In the genomic region with DNA sequence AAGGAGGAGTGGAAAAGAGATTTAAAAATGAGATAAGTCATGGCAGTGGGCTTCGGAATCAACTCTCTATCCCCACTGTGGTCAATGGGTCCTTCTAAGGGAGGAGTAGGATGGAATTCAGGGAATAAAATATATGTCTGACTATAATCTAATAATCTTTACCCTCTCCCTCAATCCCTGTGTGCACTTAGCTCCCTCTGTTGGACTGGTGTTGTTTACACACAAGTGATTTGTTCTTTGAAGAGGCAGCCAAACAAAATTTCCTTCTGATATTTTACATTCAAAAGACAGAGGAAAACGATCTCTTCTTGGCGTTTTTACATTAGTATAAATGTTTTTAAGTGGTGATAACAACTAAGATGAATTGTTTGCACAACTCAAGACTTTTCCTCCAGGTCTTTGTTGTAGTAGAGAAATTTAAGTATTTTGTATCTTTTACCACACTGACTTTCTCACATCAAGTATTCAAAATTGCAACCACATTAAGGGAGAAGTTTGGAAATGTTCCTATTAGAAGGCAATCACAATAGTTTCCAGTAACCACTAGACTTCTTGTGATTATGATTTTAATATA, we compare ENCODE assay signal across 8 cellular contexts.
DNase-seq lines count a peak whose midpoint lies in the region; ATAC-seq, FAIRE-seq and TF ChIP-seq lines count a peak whose summit lies in the region.

No MANE protein-coding gene starts in this region.

- no peak overlapping the region for H3K4me2 ChIP-seq in DOHH2 (ENCODE audit: low read length)
- H3K4me2 ChIP-seq in astrocyte (ENCODE audit: low read length): no peak overlapping the region

- H3K9ac ChIP-seq in astrocyte (ENCODE audit: low read length): no peak overlapping the region

- H3K36me3 ChIP-seq in DOHH2 (ENCODE audit: control insufficient read depth, low read length): no peaks in the 10 kb centered on the region
- H3K36me3 ChIP-seq in astrocyte (ENCODE audit: insufficient read depth, low read length): no peaks in the 10 kb centered on the region
- H3K36me3 ChIP-seq in lower lobe of right lung: no peaks in the 10 kb centered on the region
- H3K36me3 ChIP-seq in naive thymus-derived CD4-positive, alpha-beta T cell (ENCODE audit: control insufficient read depth in 2 of 3, insufficient read depth in 3 of 3, low read length in 3 of 3): no peaks in the 10 kb centered on the region

- no peak overlapping the region for H3K4me3 ChIP-seq in DOHH2 (ENCODE audit: low read length)
- H3K4me3 ChIP-seq in astrocyte (ENCODE audit: insufficient read depth, low read depth, low read length): no peak overlapping the region
- no peak overlapping the region for H3K4me3 ChIP-seq in lower lobe of right lung
- no peak overlapping the region for H3K4me3 ChIP-seq in naive thymus-derived CD4-positive, alpha-beta T cell (ENCODE audit: low read length)

- H3K4me3 Mint-ChIP-seq in astrocyte (ENCODE audit: unreplicated experiment): no peak overlapping the region
- H3K4me3 Mint-ChIP-seq in naive thymus-derived CD4-positive, alpha-beta T cell: no peak overlapping the region

- H4K20me1 ChIP-seq in DOHH2 (ENCODE audit: control insufficient read depth, insufficient read depth, low read depth, low read length) (no peaks in the 10 kb centered on the region), astrocyte (ENCODE audit: insufficient read depth, low read length) (no peaks in the 10 kb centered on the region)

- H3K27me3 Mint-ChIP-seq in astrocyte (ENCODE audit: low read depth, unreplicated experiment): no peaks in the 10 kb centered on the region
- no peaks in the 10 kb centered on the region for H3K27me3 Mint-ChIP-seq in naive thymus-derived CD4-positive, alpha-beta T cell

- peak; percentile 41 for TF ChIP-seq CTCF in DOHH2 (IDR thresholded peaks at IDR 0.05; ENCODE audit: low read depth, low read length, poor library complexity, severe bottlenecking)
- peak; percentile 43 for TF ChIP-seq CTCF in astrocyte (IDR thresholded peaks at IDR 0.05; ENCODE audit: insufficient read depth, low read depth, low read length)
- peak; percentile 32 for TF ChIP-seq CTCF in lower lobe of right lung (IDR thresholded peaks at IDR 0.05)

- peaks cover 6% of the 10 kb centered on the region for H3K9me3 Mint-ChIP-seq in astrocyte (ENCODE audit: unreplicated experiment)
- H3K9me3 Mint-ChIP-seq in naive thymus-derived CD4-positive, alpha-beta T cell: peaks cover 0 to 15% (median 7%) of the 10 kb centered on the region in 11 donors

- H3K27ac ChIP-seq in DOHH2 (ENCODE audit: low read depth, low read length): no peak overlapping the region
- H3K27ac ChIP-seq in astrocyte (ENCODE audit: low read depth, low read length): no peak overlapping the region
- H3K27ac ChIP-seq in lower lobe of right lung: no peak overlapping the region
- no peak overlapping the region for H3K27ac ChIP-seq in naive thymus-derived CD4-positive, alpha-beta T cell (ENCODE audit: low read depth, low read length)

- ATAC-seq in lower lobe of right lung: no peak
- ATAC-seq in naive thymus-derived CD4-positive, alpha-beta T cell: no peak

- H3K27ac Mint-ChIP-seq in astrocyte (ENCODE audit: unreplicated experiment): no peak overlapping the region
- H3K27ac Mint-ChIP-seq in naive thymus-derived CD4-positive, alpha-beta T cell: no peak overlapping the region

- H3K36me3 Mint-ChIP-seq in astrocyte (ENCODE audit: low read depth, unreplicated experiment): no peaks in the 10 kb centered on the region
- no peaks in the 10 kb centered on the region for H3K36me3 Mint-ChIP-seq in naive thymus-derived CD4-positive, alpha-beta T cell

- H3K79me2 ChIP-seq in DOHH2 (ENCODE audit: control insufficient read depth, low read length) (no peaks in the 10 kb centered on the region), astrocyte (ENCODE audit: insufficient read depth, low read length) (no peaks in the 10 kb centered on the region)

- peaks cover 19% of the 10 kb centered on the region for H3K4me1 Mint-ChIP-seq in astrocyte (ENCODE audit: low read depth, unreplicated experiment)
- no peaks in the 10 kb centered on the region for H3K4me1 Mint-ChIP-seq in naive thymus-derived CD4-positive, alpha-beta T cell

- H3K4me1 ChIP-seq in DOHH2 (ENCODE audit: control insufficient read depth, low read length): no peaks in the 10 kb centered on the region
- peaks cover 3% of the 10 kb centered on the region for H3K4me1 ChIP-seq in astrocyte (ENCODE audit: insufficient read depth, low read length)
- H3K4me1 ChIP-seq in lower lobe of right lung: no peaks in the 10 kb centered on the region
- no peaks in the 10 kb centered on the region for H3K4me1 ChIP-seq in naive thymus-derived CD4-positive, alpha-beta T cell (ENCODE audit: control insufficient read depth in 2 of 2, insufficient read depth in 2 of 2, low read length in 2 of 2)

- H3K9me3 ChIP-seq in DOHH2 (ENCODE audit: control insufficient read depth, insufficient read depth, low read length) (peaks cover 3% of the 10 kb centered on the region; the same call in 1 of the 2 replicates), astrocyte (ENCODE audit: insufficient read depth, low read depth, low read length) (peaks cover 3% of the 10 kb centered on the region), lower lobe of right lung (no peaks in the 10 kb centered on the region)
- peaks cover 0 to 7% (median 0%) of the 10 kb centered on the region in 3 experiments for H3K9me3 ChIP-seq in naive thymus-derived CD4-positive, alpha-beta T cell (ENCODE audit: control insufficient read depth in 2 of 3, low read length in 3 of 3)

- DNase-seq in Kasumi-1 (lab: John Stamatoyannopoulos, UW): peak; percentile 54 to 67
- DNase-seq in astrocyte (ENCODE audit: low read depth): peak; percentile 23
- DNase-seq in lower lobe of right lung: no peak
- DNase-seq in NCI-H1930 (lab: John Stamatoyannopoulos, UW): no peak
- no peak for DNase-seq in activated gamma-delta T cell (lab: John Stamatoyannopoulos, UW)
- no peak for DNase-seq in GM19238 (ENCODE audit: insufficient read length, low spot score)
- no peak for DNase-seq in naive thymus-derived CD4-positive, alpha-beta T cell

- no peak for FAIRE-seq in astrocyte (lab: Jason Lieb, UNC)

- intact Hi-C loops in lower lobe of right lung (cut with DNase I): no loop called here
- intact Hi-C loops in naive thymus-derived CD4-positive, alpha-beta T cell (cut with micrococcal nuclease): loop anchor here in 1 of 2 donors (1.0 kb wide), 1 partner anchor 661 kb away; no protein-coding TSS in a partner anchor

- H3K27me3 ChIP-seq in DOHH2 (ENCODE audit: control insufficient read depth, low read length) (no peaks in the 10 kb centered on the region), astrocyte (ENCODE audit: insufficient read depth, low read length) (no peaks in the 10 kb centered on the region), lower lobe of right lung (ENCODE audit: low read depth) (no peaks in the 10 kb centered on the region)
- H3K27me3 ChIP-seq in naive thymus-derived CD4-positive, alpha-beta T cell (ENCODE audit: control insufficient read depth in 2 of 2, insufficient read depth in 2 of 2, low read length in 2 of 2): no peaks in the 10 kb centered on the region

- CTCF ChIA-PET in naive thymus-derived CD4-positive, alpha-beta T cell (lab: Charles Lee): no interaction called here

- no peaks in the 10 kb centered on the region for H3K9me2 ChIP-seq in DOHH2 (replicated peaks; ENCODE audit: control insufficient read depth, low read length)

- H3F3A ChIP-seq in DOHH2 (ENCODE audit: control insufficient read depth, insufficient read depth): no peaks in the 10 kb centered on the region

- H2AFZ ChIP-seq in astrocyte (ENCODE audit: low read depth, low read length): no peak overlapping the region

- POLR2A ChIA-PET in naive thymus-derived CD4-positive, alpha-beta T cell (lab: Charles Lee): no interaction called here

Comparison
In these comparisons a context has a peak if more than half of its experiments do, and no peak if none do; other contexts are left out.
1. DNase-seq: peak in Kasumi-1 (2 of 2) and astrocyte (single experiment); none in lower lobe of right lung (single experiment), NCI-H1930 (0 of 2), activated gamma-delta T cell (single experiment), GM19238 (single experiment) and naive thymus-derived CD4-positive, alpha-beta T cell (0 of 9).
2. Peak in every context shown above with its lines, with median percentiles within 50 percentile points of each other: CTCF ChIP-seq.